10 cellular contexts compared by ENCODE assay signal in genomic region chr20:23156170-23156841, GRCh38.
A peak's percentile ranks its signal among the peaks of the same experiment; 100 is the strongest.
DNase-seq lines count a peak whose midpoint lies in the region; ATAC-seq and TF ChIP-seq lines count a peak whose summit lies in the region.
"Had no signal": no experiment of that assay in that cellular context is flagged by ENCODE, and none has a peak within 500 bp of the region (broad histone marks: within the 10 kb centered on the region; RNA-seq: fewer than 3 reads in every experiment).

No MANE protein-coding gene starts in this region.

- TF ChIP-seq CTCF in vagina (IDR thresholded peaks at IDR 0.05), result no peak

- no peak overlapping the region for H3K27ac Mint-ChIP-seq in effector memory CD8-positive, alpha-beta T cell

- no peaks in the 10 kb centered on the region for H3K9me3 ChIP-seq in adipocyte (ENCODE audit: control insufficient read depth, low read length)
- no peaks in the 10 kb centered on the region for H3K9me3 ChIP-seq in vagina
- H3K9me3 ChIP-seq: BLaER1 had no signal

- no peaks in the 10 kb centered on the region for H3K36me3 ChIP-seq in adipocyte (ENCODE audit: control insufficient read depth, insufficient read depth, low read length, severe bottlenecking)
- no peaks in the 10 kb centered on the region for H3K36me3 ChIP-seq in vagina
- H3K36me3 ChIP-seq: BLaER1 had no signal

- no peak overlapping the region for H3K4me3 ChIP-seq in adipocyte (ENCODE audit: low read length)
- H3K4me3 ChIP-seq in vagina, result no peak overlapping the region
- H3K4me3 ChIP-seq: BLaER1 had no signal

- H3K36me3 Mint-ChIP-seq in effector memory CD8-positive, alpha-beta T cell (ENCODE audit: insufficient read depth), result no peaks in the 10 kb centered on the region
- H3K36me3 Mint-ChIP-seq: naive B cell had no signal

- peak overlapping the region; percentile 72 for H3K27ac ChIP-seq in vagina
- H3K27ac ChIP-seq: BLaER1 had no signal

- TF ChIP-seq POLR2A in vagina (IDR thresholded peaks at IDR 0.05), result no peak

- H3K4me3 Mint-ChIP-seq in effector memory CD8-positive, alpha-beta T cell, result no peak overlapping the region
- H3K4me3 Mint-ChIP-seq: naive B cell had no signal

- no peaks in the 10 kb centered on the region for H3K9me3 Mint-ChIP-seq in effector memory CD8-positive, alpha-beta T cell

- H3K27me3 ChIP-seq in adipocyte (replicated peaks; ENCODE audit: control insufficient read depth, insufficient read depth, low read length) (no peaks in the 10 kb centered on the region), vagina (no peaks in the 10 kb centered on the region)
- H3K27me3 ChIP-seq: BLaER1 had no signal

- H3K9ac ChIP-seq in adipocyte (ENCODE audit: low read length), result peak overlapping the region; percentile 59
- H3K9ac ChIP-seq: BLaER1 had no signal

- H3K4me1 Mint-ChIP-seq in effector memory CD8-positive, alpha-beta T cell (ENCODE audit: low read depth in 2 of 2), result peaks cover 0 to 5% of the 10 kb centered on the region in 2 donors

- intact Hi-C loops in left cardiac atrium (cut with DNase I), result no loop called here
- intact Hi-C loops in Right ventricle myocardium superior (cut with DNase I), result no loop called here
- intact Hi-C loops in vagina (cut with DNase I), result no loop called here

- no peak for DNase-seq in left cardiac atrium
- no peak for DNase-seq in Right ventricle myocardium superior
- DNase-seq in adipocyte (ENCODE audit: low read depth), result peak; percentile 66
- peak; percentile 39 for DNase-seq in left lobe of liver (ENCODE audit: low spot score)
- peak; percentile 89 to 96 for DNase-seq in vagina (ENCODE audit: extremely low spot score in 2 of 2)
- no peak for DNase-seq in superior temporal gyrus (ENCODE audit: extremely low spot score)
- no peak for DNase-seq in effector memory CD8-positive, alpha-beta T cell
- DNase-seq in NCI-H748 (lab: John Stamatoyannopoulos, UW; ENCODE audit: unreplicated experiment), result no peak
- DNase-seq: naive B cell had no signal

- peaks cover 6% of the 10 kb centered on the region in 2 donors for H3K27me3 Mint-ChIP-seq in effector memory CD8-positive, alpha-beta T cell

- ATAC-seq in left cardiac atrium (peak; percentile 12 to 46), Right ventricle myocardium superior (ENCODE audit: poor library complexity) (no peak), left lobe of liver (no peak)
- no peak for ATAC-seq in effector memory CD8-positive, alpha-beta T cell (replicated peaks)

- H3K4me1 ChIP-seq in adipocyte (ENCODE audit: control insufficient read depth, insufficient read depth, low read length) (peaks cover 55% of the 10 kb centered on the region), vagina (peaks cover 59% of the 10 kb centered on the region)

Comparison
In these comparisons a context has a peak if more than half of its experiments do, and no peak if none do; other contexts are left out.
1. ATAC-seq: peak in left cardiac atrium (2 of 2); none in Right ventricle myocardium superior (single experiment), left lobe of liver (single experiment) and effector memory CD8-positive, alpha-beta T cell (single experiment).
2. DNase-seq: peak in adipocyte (single experiment), left lobe of liver (single experiment) and vagina (2 of 2); none in left cardiac atrium (single experiment), Right ventricle myocardium superior (single experiment), superior temporal gyrus (single experiment), effector memory CD8-positive, alpha-beta T cell (0 of 3) and NCI-H748 (single experiment).